Comparison of ENCODE assay signal across 11 cellular contexts in the genomic region with DNA sequence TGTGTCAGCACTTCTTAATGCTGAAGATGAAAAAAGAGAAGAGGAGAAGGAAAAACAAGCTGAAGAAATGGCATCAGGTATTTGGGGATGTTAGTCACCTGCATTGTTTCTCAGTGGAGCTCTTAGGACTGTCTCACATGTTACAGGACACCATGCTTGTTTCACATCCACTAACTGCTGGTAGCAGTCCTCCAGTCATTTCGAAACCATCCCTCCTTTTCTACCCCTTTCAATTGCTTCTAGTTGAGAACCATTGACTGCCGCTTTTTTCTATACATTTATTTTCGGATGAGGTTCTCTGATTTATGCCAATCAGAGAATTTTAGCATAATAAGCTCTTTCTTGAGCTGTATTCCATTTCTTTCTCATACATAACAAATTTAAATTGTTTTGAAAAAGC. TPM values are rescaled to one million over a fixed set of nuclear protein-coding genes. Genes with fewer than 3 reads are reported as not detected.
DNase-seq lines count a peak whose midpoint lies in the region; ATAC-seq and TF ChIP-seq lines count a peak whose summit lies in the region.
"Had no signal": no experiment of that assay in that cellular context is flagged by ENCODE, and none has a peak within 500 bp of the region (broad histone marks: within the 10 kb centered on the region; RNA-seq: fewer than 3 reads in every experiment).

No MANE protein-coding gene starts in this region.

- H3K27me3 Mint-ChIP-seq in activated CD4-positive, alpha-beta memory T cell treated with anti-CD3 and anti-CD28 coated beads, Interleukin-2, amount 10 ng/mL, durations not matched to agents 7 days and 5 days, result no peaks in the 10 kb centered on the region
- H3K27me3 Mint-ChIP-seq in MCF 10A (ENCODE audit: insufficient read depth, unreplicated experiment), result no peaks in the 10 kb centered on the region

- no peak overlapping the region for H3K27ac ChIP-seq in testis

- BruUV-seq in MCF 10A (replicated peaks; lab: Mats Ljungman, UMichigan), result no TSS peak

- no peak overlapping the region for H3K4me3 Mint-ChIP-seq in activated CD4-positive, alpha-beta memory T cell treated with anti-CD3 and anti-CD28 coated beads, Interleukin-2, amount 10 ng/mL, durations not matched to agents 7 days and 5 days
- H3K4me3 Mint-ChIP-seq in MCF 10A (ENCODE audit: unreplicated experiment), result no peak overlapping the region

- TF ChIP-seq CTCF in GM20000 (IDR thresholded peaks at IDR 0.05; ENCODE audit: extremely low read depth, missing control alignments) (no peak), testis (IDR thresholded peaks at IDR 0.05) (no peak), MCF 10A (IDR thresholded peaks at IDR 0.05; ENCODE audit: unreplicated experiment) (no peak)

- peak overlapping the region; percentile 11 for H3K27ac Mint-ChIP-seq in activated CD4-positive, alpha-beta memory T cell treated with anti-CD3 and anti-CD28 coated beads, Interleukin-2, amount 10 ng/mL, durations not matched to agents 7 days and 5 days
- H3K27ac Mint-ChIP-seq in MCF 10A (ENCODE audit: low read depth, unreplicated experiment), result no peak overlapping the region

- CTCF ChIA-PET in activated CD4-positive, alpha-beta memory T cell treated with anti-CD3 and anti-CD28 coated beads, Interleukin-2, amount 10 ng/mL, durations not matched to agents 7 days and 5 days (lab: Charles Lee), result interaction anchor here (0.8 to 3.1 kb wide), 7 partner anchors 22 to 245 kb away, joined by 3 to 16 read pairs (median 6); no protein-coding TSS in a partner anchor
- CTCF ChIA-PET in MCF 10A (lab: Yijun Ruan, JAX), result interaction anchor here (0.6 to 1.9 kb wide), 12 partner anchors 17 to 685 kb away, joined by 3 to 11 read pairs (median 3); no protein-coding TSS in a partner anchor

- peaks cover 58% of the 10 kb centered on the region for H3K36me3 Mint-ChIP-seq in activated CD4-positive, alpha-beta memory T cell treated with anti-CD3 and anti-CD28 coated beads, Interleukin-2, amount 10 ng/mL, durations not matched to agents 7 days and 5 days (ENCODE audit: low read depth)
- peaks cover 55% of the 10 kb centered on the region for H3K36me3 Mint-ChIP-seq in MCF 10A (ENCODE audit: insufficient read depth, unreplicated experiment)

- H3K36me3 ChIP-seq in testis (ENCODE audit: low read depth, missing control alignments), result no peaks in the 10 kb centered on the region

- POLR2A ChIA-PET in activated CD4-positive, alpha-beta memory T cell treated with anti-CD3 and anti-CD28 coated beads, Interleukin-2, amount 10 ng/mL, durations not matched to agents 7 days and 5 days (lab: Charles Lee), result interaction anchor here (0.6 to 1.2 kb wide), 2 partner anchors 13 to 83 kb away, joined by 3 to 4 read pairs; no protein-coding TSS in a partner anchor
- POLR2A ChIA-PET in MCF 10A (lab: Yijun Ruan, JAX), result interaction anchor here (0.6 to 1.2 kb wide), 2 partner anchors 13 to 185 kb away, joined by 3 read pairs; no protein-coding TSS in a partner anchor

- H3K27me3 ChIP-seq in testis, result no peaks in the 10 kb centered on the region

- H3K4me1 ChIP-seq in testis, result no peaks in the 10 kb centered on the region

- no peak overlapping the region for H3K4me3 ChIP-seq in testis

- intact Hi-C loops in testis (cut with DNase I; ENCODE audit: low total_unique reads), result no loop called here
- intact Hi-C loops in MCF 10A (cut with micrococcal nuclease), result no loop called here

- 89 to 93% methylated on average over 3 of the region's 3 CpGs for WGBS in testis, 2 donors

- peak; percentile 100 for ATAC-seq in GM18508 (IDR thresholded peaks at IDR 0.05; ENCODE audit: insufficient read depth, unreplicated experiment)
- ATAC-seq in HG03095 (IDR thresholded peaks at IDR 0.05; ENCODE audit: unreplicated experiment), result peak; percentile 100

- peak; percentile 74 for DNase-seq in GM20000 (ENCODE audit: low spot score)
- no peak for DNase-seq in activated CD4-positive, alpha-beta memory T cell treated with anti-CD3 and anti-CD28 coated beads, Interleukin-2, amount 10 ng/mL, durations not matched to agents 7 days and 5 days
- DNase-seq in SIG-M5 treated with dmso at 0.1 percent for 504 hours (lab: John Stamatoyannopoulos, UW; ENCODE audit: unreplicated experiment), result no peak
- no peak for DNase-seq in testis
- no peak for DNase-seq in cortex of kidney (lab: John Stamatoyannopoulos, UW)
- no peak for DNase-seq in MCF 10A (ENCODE audit: unreplicated experiment)
- DNase-seq: activated CD4-positive, alpha-beta T cell treated with anti-CD3 and anti-CD28 coated beads for 48 hours; DMS79 had no signal

- H3K9me3 ChIP-seq in testis, result no peaks in the 10 kb centered on the region

- H3K4me1 Mint-ChIP-seq in activated CD4-positive, alpha-beta memory T cell treated with anti-CD3 and anti-CD28 coated beads, Interleukin-2, amount 10 ng/mL, durations not matched to agents 7 days and 5 days, result peaks cover 25% of the 10 kb centered on the region
- no peaks in the 10 kb centered on the region for H3K4me1 Mint-ChIP-seq in MCF 10A (ENCODE audit: insufficient read depth, unreplicated experiment)

- TF ChIP-seq POLR2A in testis (IDR thresholded peaks at IDR 0.05), result no peak

- no peaks in the 10 kb centered on the region for H3K9me3 Mint-ChIP-seq in activated CD4-positive, alpha-beta memory T cell treated with anti-CD3 and anti-CD28 coated beads, Interleukin-2, amount 10 ng/mL, durations not matched to agents 7 days and 5 days
- no peaks in the 10 kb centered on the region for H3K9me3 Mint-ChIP-seq in MCF 10A (ENCODE audit: unreplicated experiment)

RNA-seq across cellular contexts. Expression of gene BIRC2, which starts 21.5 kb away (rescaled TPM):
- total RNA-seq in activated CD4-positive, alpha-beta memory T cell treated with anti-CD3 and anti-CD28 coated beads, Interleukin-2, amount 10 ng/mL, durations not matched to agents 7 days and 5 days, result 10 to 100 TPM; 36.0 to 39.7 TPM
- total RNA-seq in testis, result 10 to 100 TPM; 62.7 to 73.1 TPM
- polyA plus RNA-seq in testis (ENCODE audit: insufficient read depth, low read depth, low replicate concordance), result 41.3 TPM
- 46.2 and 50.0 TPM in 2 replicates for total RNA-seq in MCF 10A (2022)

RNA-seq across cellular contexts. Expression of gene BIRC3, which starts 51.2 kb away (rescaled TPM):
- total RNA-seq in activated CD4-positive, alpha-beta memory T cell treated with anti-CD3 and anti-CD28 coated beads, Interleukin-2, amount 10 ng/mL, durations not matched to agents 7 days and 5 days, result 10 to 100 TPM; 79.0 to 80.0 TPM
- total RNA-seq in testis, result 10 to 100 TPM in 1 of 2 donors, 1 to 10 TPM in 1; 6.4 to 10.9 TPM
- polyA plus RNA-seq in testis (ENCODE audit: insufficient read depth, low read depth, low replicate concordance), result 6.2 TPM
- 91.6 and 124 TPM in 2 replicates for total RNA-seq in MCF 10A (2022)
- polyA plus RNA-seq: neural cell had no signal
